1 cellular context compared by ENCODE assay signal in genomic region chrX:78118628-78119027, GRCh38.
TF ChIP-seq lines count a peak whose summit lies in the region.

No MANE protein-coding gene starts in this region.

TF ChIP-seq in K562, 482 proteins besides CTCF, POLR2A, EP300 and RAD21 (continued from another document):
- TF ChIP-seq, protein P1, sequence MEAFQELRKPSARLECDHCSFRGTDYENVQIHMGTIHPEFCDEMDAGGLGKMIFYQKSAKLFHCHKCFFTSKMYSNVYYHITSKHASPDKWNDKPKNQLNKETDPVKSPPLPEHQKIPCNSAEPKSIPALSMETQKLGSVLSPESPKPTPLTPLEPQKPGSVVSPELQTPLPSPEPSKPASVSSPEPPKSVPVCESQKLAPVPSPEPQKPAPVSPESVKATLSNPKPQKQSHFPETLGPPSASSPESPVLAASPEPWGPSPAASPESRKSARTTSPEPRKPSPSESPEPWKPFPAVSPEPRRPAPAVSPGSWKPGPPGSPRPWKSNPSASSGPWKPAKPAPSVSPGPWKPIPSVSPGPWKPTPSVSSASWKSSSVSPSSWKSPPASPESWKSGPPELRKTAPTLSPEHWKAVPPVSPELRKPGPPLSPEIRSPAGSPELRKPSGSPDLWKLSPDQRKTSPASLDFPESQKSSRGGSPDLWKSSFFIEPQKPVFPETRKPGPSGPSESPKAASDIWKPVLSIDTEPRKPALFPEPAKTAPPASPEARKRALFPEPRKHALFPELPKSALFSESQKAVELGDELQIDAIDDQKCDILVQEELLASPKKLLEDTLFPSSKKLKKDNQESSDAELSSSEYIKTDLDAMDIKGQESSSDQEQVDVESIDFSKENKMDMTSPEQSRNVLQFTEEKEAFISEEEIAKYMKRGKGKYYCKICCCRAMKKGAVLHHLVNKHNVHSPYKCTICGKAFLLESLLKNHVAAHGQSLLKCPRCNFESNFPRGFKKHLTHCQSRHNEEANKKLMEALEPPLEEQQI (IDR thresholded peaks at IDR 0.05): no peak
- TF ChIP-seq C11orf30 (IDR thresholded peaks at IDR 0.05; ENCODE audit: low read depth): no peak
- TF ChIP-seq, protein P2, sequence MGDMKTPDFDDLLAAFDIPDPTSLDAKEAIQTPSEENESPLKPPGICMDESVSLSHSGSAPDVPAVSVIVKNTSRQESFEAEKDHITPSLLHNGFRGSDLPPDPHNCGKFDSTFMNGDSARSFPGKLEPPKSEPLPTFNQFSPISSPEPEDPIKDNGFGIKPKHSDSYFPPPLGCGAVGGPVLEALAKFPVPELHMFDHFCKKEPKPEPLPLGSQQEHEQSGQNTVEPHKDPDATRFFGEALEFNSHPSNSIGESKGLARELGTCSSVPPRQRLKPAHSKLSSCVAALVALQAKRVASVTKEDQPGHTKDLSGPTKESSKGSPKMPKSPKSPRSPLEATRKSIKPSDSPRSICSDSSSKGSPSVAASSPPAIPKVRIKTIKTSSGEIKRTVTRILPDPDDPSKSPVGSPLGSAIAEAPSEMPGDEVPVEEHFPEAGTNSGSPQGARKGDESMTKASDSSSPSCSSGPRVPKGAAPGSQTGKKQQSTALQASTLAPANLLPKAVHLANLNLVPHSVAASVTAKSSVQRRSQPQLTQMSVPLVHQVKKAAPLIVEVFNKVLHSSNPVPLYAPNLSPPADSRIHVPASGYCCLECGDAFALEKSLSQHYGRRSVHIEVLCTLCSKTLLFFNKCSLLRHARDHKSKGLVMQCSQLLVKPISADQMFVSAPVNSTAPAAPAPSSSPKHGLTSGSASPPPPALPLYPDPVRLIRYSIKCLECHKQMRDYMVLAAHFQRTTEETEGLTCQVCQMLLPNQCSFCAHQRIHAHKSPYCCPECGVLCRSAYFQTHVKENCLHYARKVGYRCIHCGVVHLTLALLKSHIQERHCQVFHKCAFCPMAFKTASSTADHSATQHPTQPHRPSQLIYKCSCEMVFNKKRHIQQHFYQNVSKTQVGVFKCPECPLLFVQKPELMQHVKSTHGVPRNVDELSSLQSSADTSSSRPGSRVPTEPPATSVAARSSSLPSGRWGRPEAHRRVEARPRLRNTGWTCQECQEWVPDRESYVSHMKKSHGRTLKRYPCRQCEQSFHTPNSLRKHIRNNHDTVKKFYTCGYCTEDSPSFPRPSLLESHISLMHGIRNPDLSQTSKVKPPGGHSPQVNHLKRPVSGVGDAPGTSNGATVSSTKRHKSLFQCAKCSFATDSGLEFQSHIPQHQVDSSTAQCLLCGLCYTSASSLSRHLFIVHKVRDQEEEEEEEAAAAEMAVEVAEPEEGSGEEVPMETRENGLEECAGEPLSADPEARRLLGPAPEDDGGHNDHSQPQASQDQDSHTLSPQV (IDR thresholded peaks at IDR 0.05): no peak
